20 cellular contexts compared by ENCODE assay signal in genomic region chr2:42438685-42439084, GRCh38. TPM values are rescaled to one million over a fixed set of nuclear protein-coding genes. Genes with fewer than 3 reads are reported as not detected.
"Had no signal": no experiment of that assay in that cellular context is flagged by ENCODE, and none has a peak within 500 bp of the region (broad histone marks: within the 10 kb centered on the region; RNA-seq: fewer than 3 reads in every experiment).

No MANE protein-coding gene starts in this region.

- H3K9me3 ChIP-seq: body of pancreas, colonic mucosa, left lung, neutrophil, tibial artery, uterus had no signal

- H3K36me3 ChIP-seq: colonic mucosa, left lung, neutrophil, tibial artery, uterus had no signal

- DNase-seq: activated CD4-positive, alpha-beta T cell treated with anti-CD3 and anti-CD28 coated beads, Interleukin-2, amount 10 ng/mL, durations not matched to agents 7 days and 5 days; activated CD8-positive, alpha-beta memory T cell treated with anti-CD3 and anti-CD28 coated beads for 24 hours; activated gamma-delta T cell treated with Interleukin-2 at 50 U/mL for 16 hours; activated naive CD8-positive, alpha-beta T cell treated with anti-CD3 and anti-CD28 coated beads for 36 hours; amygdala; body of pancreas; central memory CD4-positive, alpha-beta T cell; colonic mucosa; left lung; mammary epithelial cell; naive thymus-derived CD8-positive, alpha-beta T cell; stimulated activated CD4-positive, alpha-beta T cell treated with anti-CD3 and anti-CD28 coated beads, Interleukin-12 subunit alpha, Interleukin-12 subunit beta, amount 100 ng/mL, for 4 hours; stimulated activated CD4-positive, alpha-beta T cell treated with anti-CD3 and anti-CD28 coated beads, Interleukin-2, amount 100 ng/mL, for 24 hours; tibial artery; uterus had no signal

- H3K4me3 ChIP-seq: body of pancreas, colonic mucosa, left lung, tibial artery, uterus had no signal

- FAIRE-seq: keratinocyte had no signal

- H3K9ac ChIP-seq: parathyroid adenoma had no signal

- H3K36me3 Mint-ChIP-seq: activated naive CD8-positive, alpha-beta T cell treated with anti-CD3 and anti-CD28 coated beads for 36 hours; naive thymus-derived CD8-positive, alpha-beta T cell; stimulated activated effector memory CD8-positive, alpha-beta T cell treated with anti-CD3 and anti-CD28 coated beads, Interleukin-12 subunit alpha, Interleukin-12 subunit beta, amount 100 ng/mL, for 72 hours had no signal

- H3K27me3 ChIP-seq: body of pancreas, colonic mucosa, uterus had no signal

- H3K27ac ChIP-seq: body of pancreas, colonic mucosa, left lung, neutrophil, parathyroid adenoma, tibial artery, uterus had no signal

- ATAC-seq: body of pancreas; esophagus mucosa; left lung; naive thymus-derived CD8-positive, alpha-beta T cell; stimulated activated effector memory CD8-positive, alpha-beta T cell treated with anti-CD3 and anti-CD28 coated beads, Interleukin-12 subunit alpha, Interleukin-12 subunit beta, amount 100 ng/mL, for 72 hours had no signal

- H3K4me3 Mint-ChIP-seq: activated CD4-positive, alpha-beta T cell treated with anti-CD3 and anti-CD28 coated beads, Interleukin-2, amount 10 ng/mL, durations not matched to agents 7 days and 5 days; activated naive CD8-positive, alpha-beta T cell treated with anti-CD3 and anti-CD28 coated beads for 36 hours; naive thymus-derived CD8-positive, alpha-beta T cell; stimulated activated effector memory CD8-positive, alpha-beta T cell treated with anti-CD3 and anti-CD28 coated beads, Interleukin-12 subunit alpha, Interleukin-12 subunit beta, amount 100 ng/mL, for 72 hours had no signal

- H3K9me3 Mint-ChIP-seq: activated CD4-positive, alpha-beta T cell treated with anti-CD3 and anti-CD28 coated beads, Interleukin-2, amount 10 ng/mL, durations not matched to agents 7 days and 5 days; activated naive CD8-positive, alpha-beta T cell treated with anti-CD3 and anti-CD28 coated beads for 36 hours; naive thymus-derived CD8-positive, alpha-beta T cell; stimulated activated effector memory CD8-positive, alpha-beta T cell treated with anti-CD3 and anti-CD28 coated beads, Interleukin-12 subunit alpha, Interleukin-12 subunit beta, amount 100 ng/mL, for 72 hours had no signal

- H3K4me1 Mint-ChIP-seq: activated CD4-positive, alpha-beta T cell treated with anti-CD3 and anti-CD28 coated beads, Interleukin-2, amount 10 ng/mL, durations not matched to agents 7 days and 5 days; activated naive CD8-positive, alpha-beta T cell treated with anti-CD3 and anti-CD28 coated beads for 36 hours; naive thymus-derived CD8-positive, alpha-beta T cell; stimulated activated effector memory CD8-positive, alpha-beta T cell treated with anti-CD3 and anti-CD28 coated beads, Interleukin-12 subunit alpha, Interleukin-12 subunit beta, amount 100 ng/mL, for 72 hours had no signal

- H3K27ac Mint-ChIP-seq: activated CD4-positive, alpha-beta T cell treated with anti-CD3 and anti-CD28 coated beads, Interleukin-2, amount 10 ng/mL, durations not matched to agents 7 days and 5 days; activated naive CD8-positive, alpha-beta T cell treated with anti-CD3 and anti-CD28 coated beads for 36 hours; naive thymus-derived CD8-positive, alpha-beta T cell; stimulated activated effector memory CD8-positive, alpha-beta T cell treated with anti-CD3 and anti-CD28 coated beads, Interleukin-12 subunit alpha, Interleukin-12 subunit beta, amount 100 ng/mL, for 72 hours had no signal

- H3K4me1 ChIP-seq: body of pancreas, colonic mucosa, left lung, parathyroid adenoma, tibial artery, uterus had no signal

RNA-seq across cellular contexts. Expression of gene KCNG3, which starts 55.1 kb away (rescaled TPM):
- total RNA-seq: naive thymus-derived CD8-positive, alpha-beta T cell had no signal
- polyA plus RNA-seq: keratinocyte; mammary epithelial cell; naive thymus-derived CD8-positive, alpha-beta T cell had no signal
